Comparison of ENCODE assay signal across 21 cellular contexts in the genomic region with DNA sequence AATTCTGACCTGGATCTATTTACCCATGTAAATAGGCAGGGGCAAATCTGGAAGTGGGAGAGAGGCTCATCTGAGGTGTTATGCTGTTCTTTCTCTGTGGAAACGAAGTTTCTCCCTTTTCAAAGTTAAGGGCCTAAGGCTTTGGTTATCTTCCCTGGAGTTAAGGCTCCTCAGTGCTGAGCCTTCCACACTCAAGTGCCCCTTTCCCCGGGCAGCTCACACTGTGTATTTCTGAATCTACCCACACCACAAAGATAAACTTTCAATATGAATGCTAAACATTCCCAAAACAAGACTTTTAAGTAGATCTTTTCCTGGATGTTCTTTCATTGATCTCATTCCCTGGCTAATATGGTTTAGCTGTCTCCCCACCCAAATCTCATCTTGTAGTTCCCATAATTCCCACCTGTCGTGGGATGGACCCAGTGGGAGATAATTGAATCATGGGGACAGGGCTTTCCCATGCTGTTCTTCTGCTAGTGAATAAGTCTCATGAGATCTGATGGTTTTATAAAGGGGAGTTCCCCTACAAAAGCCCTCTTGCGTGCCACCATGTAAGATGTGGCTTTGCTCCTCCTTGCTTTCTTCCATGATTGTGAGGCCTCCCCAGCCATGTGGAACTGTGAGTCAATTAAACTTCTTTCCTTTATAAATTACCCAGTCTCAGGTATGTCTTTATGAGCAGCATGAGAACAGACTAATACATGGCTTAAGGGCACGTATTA.
DNase-seq lines count a peak whose midpoint lies in the region; ATAC-seq, FAIRE-seq and TF ChIP-seq lines count a peak whose summit lies in the region.
"Had no signal": no experiment of that assay in that cellular context is flagged by ENCODE, and none has a peak within 500 bp of the region (broad histone marks: within the 10 kb centered on the region; RNA-seq: fewer than 3 reads in every experiment).

No MANE protein-coding gene starts in this region.

- H3K79me2 ChIP-seq in H1 (ENCODE audit: control insufficient read depth in 1 of 2, insufficient read depth in 2 of 2, low read length in 2 of 2): no peaks in the 10 kb centered on the region

- WGBS in IMR-90 (ENCODE audit: extremely low coverage in 2 of 2, insufficient read length in 1 of 2), 2 experiments: 83% methylated on average over 1 of the region's 5 CpGs; no CpG with 5 or more reads in 1 of the 2 experiments
- 92% methylated on average over 5 of the region's 5 CpGs; no CpG with 5 or more reads in 1 of the 2 experiments for WGBS in H1 (ENCODE audit: extremely low coverage in 1 of 2, insufficient coverage in 1 of 2, insufficient read length in 1 of 2, insufficient replicate concordance in 2 of 2, low coverage in 1 of 2, low lambda C conversion rate in 2 of 2, missing lambda C conversion rate in 1 of 2), 2 experiments

- no peaks in the 10 kb centered on the region for H3K9me3 ChIP-seq in IMR-90 (ENCODE audit: control insufficient read depth, insufficient read depth, low read length)
- H3K9me3 ChIP-seq in H1 (ENCODE audit: insufficient read depth in 2 of 2, low read depth in 1 of 2, low read length in 1 of 2): no peaks in the 10 kb centered on the region
- H3K9me3 ChIP-seq in breast epithelium: no peaks in the 10 kb centered on the region
- H3K9me3 ChIP-seq: BE2C, Caco-2 had no signal

- H3K23ac ChIP-seq in IMR-90 (ENCODE audit: low read depth, low read length): no peak overlapping the region
- H3K23ac ChIP-seq in H1 (ENCODE audit: insufficient read length): no peak overlapping the region

- no peak overlapping the region for H3K4me3 ChIP-seq in IMR-90 (ENCODE audit: insufficient read depth, low read depth, low read length)
- H3K4me3 ChIP-seq in H1 (ENCODE audit: extremely low read depth in 1 of 4, insufficient read depth in 2 of 4, low read depth in 3 of 4, low read length in 4 of 4): no peak overlapping the region
- H3K4me3 ChIP-seq in breast epithelium: no peak overlapping the region

- H3K27ac Mint-ChIP-seq in stimulated activated naive B cell treated with anti-CD40 and anti-IgM and Interleukin-4, amounts not matched to agents 10 μg/mL and 1 μg/mL and 100 μg/mL, for 72 hours: peak overlapping the region; percentile 20
- H3K27ac Mint-ChIP-seq: CD4-positive, alpha-beta T cell had no signal

- in situ Hi-C loops in IMR-90 (cut with MboI; ENCODE audit: low sequenced_read_pairs): no loop called here

- no peak overlapping the region for H2AK5ac ChIP-seq in IMR-90 (ENCODE audit: low read depth, low read length)
- H2AK5ac ChIP-seq in H1 (ENCODE audit: low read depth, low read length): no peak overlapping the region

- H2BK20ac ChIP-seq in IMR-90 (ENCODE audit: low read depth, low read length) (no peak overlapping the region), H1 (ENCODE audit: low read length) (no peak overlapping the region)

- no peak for FAIRE-seq in H1 (lab: Jason Lieb, UNC)
- FAIRE-seq: A204.1, D721Med, GM19239, HepG2 had no signal

- H3K79me1 ChIP-seq in IMR-90 (ENCODE audit: low read depth in 1 of 2, low read length in 2 of 2) (peaks cover 9 to 30% of the 10 kb centered on the region in 2 experiments; a peak in 3 of 4 replicates), H1 (ENCODE audit: low read depth, low read length) (no peaks in the 10 kb centered on the region)

- H2AK9ac ChIP-seq in IMR-90 (replicated peaks; ENCODE audit: low read depth, low read length, poor library complexity): no peak overlapping the region

- H3K27me3 ChIP-seq in IMR-90 (ENCODE audit: control insufficient read depth, insufficient read depth, low read length): no peaks in the 10 kb centered on the region
- no peaks in the 10 kb centered on the region for H3K27me3 ChIP-seq in H1 (replicated peaks in 1 of 4; ENCODE audit: control insufficient read depth in 3 of 4, extremely low read depth in 1 of 4, insufficient read depth in 3 of 4, low read length in 3 of 4)
- no peaks in the 10 kb centered on the region for H3K27me3 ChIP-seq in breast epithelium

- H4K8ac ChIP-seq in IMR-90 (ENCODE audit: low read depth in 2 of 2, low read length in 2 of 2): no peak overlapping the region
- H4K8ac ChIP-seq in H1 (ENCODE audit: extremely low read depth, insufficient read depth, low read length): no peak overlapping the region

- H3K4me3 Mint-ChIP-seq in stimulated activated naive B cell treated with anti-CD40 and anti-IgM and Interleukin-4, amounts not matched to agents 10 μg/mL and 1 μg/mL and 100 μg/mL, for 72 hours: no peak overlapping the region
- H3K4me3 Mint-ChIP-seq: CD4-positive, alpha-beta T cell had no signal

- H2BK15ac ChIP-seq in IMR-90 (ENCODE audit: low read depth, low read length) (no peak overlapping the region), H1 (ENCODE audit: low read length) (no peak overlapping the region)

- H4K91ac ChIP-seq in IMR-90 (ENCODE audit: insufficient read depth, low read depth, low read length): no peak overlapping the region
- H4K91ac ChIP-seq in H1 (replicated peaks; ENCODE audit: insufficient read length, low read length): no peak overlapping the region

- TF ChIP-seq CTCF in IMR-90 (conservative IDR thresholded peaks at IDR 0.05; ENCODE audit: low read depth, low read length) (no peak), H1 (IDR thresholded peaks at IDR 0.05; ENCODE audit: control extremely low read depth in 1 of 3, insufficient read depth in 1 of 3, low read depth in 1 of 3, low read length in 3 of 3) (no peak), breast epithelium (IDR thresholded peaks at IDR 0.05) (no peak)

- no peaks in the 10 kb centered on the region for H3K4me1 Mint-ChIP-seq in stimulated activated naive B cell treated with anti-CD40 and anti-IgM and Interleukin-4, amounts not matched to agents 10 μg/mL and 1 μg/mL and 100 μg/mL, for 72 hours

- H3K27ac ChIP-seq in IMR-90 (ENCODE audit: insufficient read depth, low read length) (no peak overlapping the region), H1 (ENCODE audit: low read depth, low read length) (no peak overlapping the region), breast epithelium (no peak overlapping the region)

- H3K18ac ChIP-seq in IMR-90 (ENCODE audit: low read depth, low read length) (no peak overlapping the region), H1 (ENCODE audit: extremely low read depth, low read length) (no peak overlapping the region)

- TF ChIP-seq POLR2A in IMR-90 (IDR thresholded peaks at IDR 0.05; ENCODE audit: low read depth, low read length) (no peak), H1 (IDR thresholded peaks at IDR 0.05; ENCODE audit: control extremely low read depth in 1 of 2, low read depth in 2 of 2, low read length in 2 of 2) (no peak), breast epithelium (IDR thresholded peaks at IDR 0.05) (no peak)

- H4K20me1 ChIP-seq in IMR-90 (ENCODE audit: insufficient read depth, low read length) (no peaks in the 10 kb centered on the region), H1 (replicated peaks in 1 of 2; ENCODE audit: control insufficient read depth in 1 of 2, insufficient read depth in 2 of 2, low read length in 2 of 2) (no peaks in the 10 kb centered on the region)

- H3K56ac ChIP-seq in IMR-90 (ENCODE audit: extremely low read depth, insufficient read depth, low read length) (no peak overlapping the region), H1 (replicated peaks; ENCODE audit: insufficient read length, low read depth, low read length) (no peak overlapping the region)

- TF ChIP-seq EP300 in H1 (IDR thresholded peaks at IDR 0.05; ENCODE audit: borderline replicate concordance in 1 of 2, low read depth in 2 of 2, low read length in 2 of 2): no peak

- ATAC-seq in GM21717 (IDR thresholded peaks at IDR 0.05; ENCODE audit: unreplicated experiment) (peak; percentile 48), IMR-90 (ENCODE audit: low read depth) (no peak), GM19324 (IDR thresholded peaks at IDR 0.05; ENCODE audit: low FRiP score, unreplicated experiment) (no peak), GM21526 (IDR thresholded peaks at IDR 0.05; ENCODE audit: low FRiP score, unreplicated experiment) (no peak)
- ATAC-seq in stimulated activated naive B cell treated with anti-CD40 and anti-IgM and Interleukin-4, amounts not matched to agents 10 μg/mL and 1 μg/mL and 100 μg/mL, for 72 hours (replicated peaks): no peak
- ATAC-seq: HepG2 had no signal

- no peak overlapping the region for H2BK12ac ChIP-seq in H1 (ENCODE audit: low read depth, low read length)

- dilution Hi-C loops in IMR-90 (cut with HindIII; ENCODE audit: low sequenced_read_pairs, unreplicated experiment): no loop called here

- no peaks in the 10 kb centered on the region for H3K27me3 Mint-ChIP-seq in stimulated activated naive B cell treated with anti-CD40 and anti-IgM and Interleukin-4, amounts not matched to agents 10 μg/mL and 1 μg/mL and 100 μg/mL, for 72 hours
- H3K27me3 Mint-ChIP-seq: CD4-positive, alpha-beta T cell had no signal

- H3K4me1 ChIP-seq in IMR-90 (ENCODE audit: control insufficient read depth, insufficient read depth, low read length) (no peaks in the 10 kb centered on the region; the same call in 1 of the 2 replicates), H1 (replicated peaks in 1 of 4; ENCODE audit: control insufficient read depth in 3 of 4, insufficient read depth in 4 of 4, low read length in 3 of 4) (no peaks in the 10 kb centered on the region), breast epithelium (no peaks in the 10 kb centered on the region)
- H3K4me1 ChIP-seq: BE2C, Caco-2 had no signal

- H3K36me3 Mint-ChIP-seq in stimulated activated naive B cell treated with anti-CD40 and anti-IgM and Interleukin-4, amounts not matched to agents 10 μg/mL and 1 μg/mL and 100 μg/mL, for 72 hours: no peaks in the 10 kb centered on the region

- intact Hi-C loops in IMR-90 (cut with micrococcal nuclease) (loop anchor here (2.0 kb wide), 1 partner anchor 19 kb away; no protein-coding TSS in a partner anchor), breast epithelium (cut with DNase I; ENCODE audit: low total_unique reads) (no loop called here)

- no TSS peak for BruUV-seq in IMR-90 (replicated peaks; lab: Mats Ljungman, UMichigan)

- H3K36me3 ChIP-seq in IMR-90 (ENCODE audit: control insufficient read depth, insufficient read depth, low read length): no peaks in the 10 kb centered on the region; the same call in 1 of the 2 replicates
- no peaks in the 10 kb centered on the region for H3K36me3 ChIP-seq in H1 (ENCODE audit: control insufficient read depth in 2 of 4, insufficient read depth in 4 of 4, low read length in 3 of 4)
- no peaks in the 10 kb centered on the region for H3K36me3 ChIP-seq in breast epithelium
- H3K36me3 ChIP-seq: BE2C had no signal

- H2BK120ac ChIP-seq in IMR-90 (ENCODE audit: low read depth, low read length) (no peak overlapping the region), H1 (replicated peaks; ENCODE audit: low read depth, low read length) (no peak overlapping the region)

- H3K23me2 ChIP-seq in H1 (ENCODE audit: low read depth, low read length): no peaks in the 10 kb centered on the region

- peak overlapping the region; percentile 27; the same call in 1 of the 2 replicates for H4K5ac ChIP-seq in IMR-90 (ENCODE audit: low read depth, low read length)
- no peak overlapping the region for H4K5ac ChIP-seq in H1 (ENCODE audit: insufficient read length, low read depth, low read length)

- H2BK5ac ChIP-seq in IMR-90 (ENCODE audit: low read depth, low read length, poor library complexity, severe bottlenecking): no peak overlapping the region
- H2BK5ac ChIP-seq in H1 (ENCODE audit: low read depth, low read length): no peak overlapping the region

- H2AFZ ChIP-seq in IMR-90 (replicated peaks; ENCODE audit: low read length, poor library complexity): no peak overlapping the region
- 0 out of 2 replicates have a peak overlapping the region, but pooled peaks have one; percentile 22 for H2AFZ ChIP-seq in H1 (ENCODE audit: low read length)

- peaks cover 0 to 1% of the 10 kb centered on the region in 2 donors for H3K9me3 Mint-ChIP-seq in stimulated activated naive B cell treated with anti-CD40 and anti-IgM and Interleukin-4, amounts not matched to agents 10 μg/mL and 1 μg/mL and 100 μg/mL, for 72 hours

- H3K14ac ChIP-seq in IMR-90 (replicated peaks; ENCODE audit: low read depth, low read length): no peak overlapping the region
- no peak overlapping the region for H3K14ac ChIP-seq in H1 (ENCODE audit: insufficient read length)

- CTCF ChIA-PET in IMR-90 (lab: Yijun Ruan, JAX) (no interaction called here), H1 (lab: Charles Lee; ENCODE audit: partially characterized antibody) (no interaction called here)

- POLR2A ChIA-PET in IMR-90 (lab: Charles Lee; ENCODE audit: unreplicated experiment): no interaction called here
- POLR2A ChIA-PET in H1 (lab: Charles Lee; ENCODE audit: partially characterized antibody): no interaction called here

- H3K4ac ChIP-seq in IMR-90 (ENCODE audit: low read depth, low read length) (no peak overlapping the region), H1 (replicated peaks; ENCODE audit: insufficient read length, low read depth, low read length) (no peak overlapping the region)

- H3K4me2 ChIP-seq in IMR-90 (ENCODE audit: low read depth, low read length) (no peak overlapping the region), H1 (ENCODE audit: insufficient read depth in 1 of 2, low read depth in 2 of 2, low read length in 2 of 2) (no peak overlapping the region)

- DNase-seq in IMR-90 (no peak), H1 (ENCODE audit: low read depth in 1 of 2, low spot score in 2 of 2) (no peak), breast epithelium (ENCODE audit: low spot score in 2 of 2) (no peak)
- DNase-seq in stimulated activated naive B cell treated with anti-CD40 and anti-IgM and Interleukin-4, amounts not matched to agents 10 μg/mL and 1 μg/mL and 100 μg/mL, for 72 hours: no peak
- DNase-seq: ACHN; BE2C; C1 segment of cervical spinal cord; Caco-2; CD4-positive, alpha-beta T cell; GDM1; GOT3; HCEC 1CT; Kasumi-1; KG1 had no signal

- peaks cover 9% of the 10 kb centered on the region; the same call in 1 of the 2 replicates for H3K9me1 ChIP-seq in IMR-90 (ENCODE audit: insufficient read depth, low read length)

- H3K9ac ChIP-seq in IMR-90 (ENCODE audit: low read depth, low read length) (no peak overlapping the region), H1 (replicated peaks in 1 of 4; ENCODE audit: extremely low read depth in 1 of 4, low read depth in 3 of 4, low read length in 3 of 4) (no peak overlapping the region)

- TF ChIP-seq RAD21 in IMR-90 (IDR thresholded peaks at IDR 0.05; ENCODE audit: low read length): no peak
- no peak for TF ChIP-seq RAD21 in H1 (IDR thresholded peaks at IDR 0.05 in 1 of 2, conservative IDR thresholded peaks at IDR 0.05 in 1 of 2; ENCODE audit: low read depth in 2 of 2, low read length in 2 of 2)
